15 cellular contexts compared by ENCODE assay signal in genomic region chr14:91920526-91920925, GRCh38. TPM values are rescaled to one million over a fixed set of nuclear protein-coding genes. Genes with fewer than 3 reads are reported as not detected.
"Had no signal": no experiment of that assay in that cellular context is flagged by ENCODE, and none has a peak within 500 bp of the region (broad histone marks: within the 10 kb centered on the region; RNA-seq: fewer than 3 reads in every experiment).

No MANE protein-coding gene starts in this region.

- H3K4me1 ChIP-seq: thyroid gland had no signal

- DNase-seq: caudate nucleus; effector CD8-positive, alpha-beta T cell; foreskin melanocyte; head of caudate nucleus; hippocampal formation; left colon; naive thymus-derived CD8-positive, alpha-beta T cell; ovary; stimulated activated CD4-positive, alpha-beta T cell treated with anti-CD3 and anti-CD28 coated beads, Interleukin-2, amount 100 ng/mL, for 24 hours; stimulated activated naive CD4-positive, alpha-beta T cell treated with Interleukin-2 at 50 U/mL for 16 hours; upper lobe of right lung had no signal

- H3K27ac ChIP-seq: ovary, thyroid gland, upper lobe of right lung had no signal

- H3K9me3 ChIP-seq: ovary, right atrium auricular region, thyroid gland, upper lobe of right lung had no signal

- H3K27me3 ChIP-seq: ovary, right atrium auricular region, thyroid gland, upper lobe of right lung had no signal

- ATAC-seq: left colon; naive thymus-derived CD8-positive, alpha-beta T cell had no signal

- H3K36me3 ChIP-seq: ovary, right atrium auricular region, thyroid gland, upper lobe of right lung had no signal

- H3K4me3 ChIP-seq: coronary artery, ovary, right atrium auricular region, thyroid gland, upper lobe of right lung had no signal

RNA-seq across cellular contexts. Expression of gene TC2N, which starts 53.2 kb away (rescaled TPM):
- total RNA-seq: neural crest cell had no signal
